In genomic region chr15:63041402-63041977, GRCh38 we compare ENCODE assay signal across 10 cellular contexts. TPM values are rescaled to one million over a fixed set of nuclear protein-coding genes. Genes with fewer than 3 reads are reported as not detected.
DNase-seq lines count a peak whose midpoint lies in the region; ATAC-seq, FAIRE-seq and TF ChIP-seq lines count a peak whose summit lies in the region.
"Had no signal": no experiment of that assay in that cellular context is flagged by ENCODE, and none has a peak within 500 bp of the region (broad histone marks: within the 10 kb centered on the region; RNA-seq: fewer than 3 reads in every experiment).

No MANE protein-coding gene starts in this region.

- H3K4me3 Mint-ChIP-seq in T-helper 2 cell treated with Interferon-gamma antibody and Interleukin-4, amounts not matched to agents 5 μg/mL and 100 μg/mL, for 36 hours: peak overlapping the region; percentile 12
- H3K4me3 Mint-ChIP-seq in central memory CD8-positive, alpha-beta T cell: peak overlapping the region; percentile 43
- peak overlapping the region; percentile 54 for H3K4me3 Mint-ChIP-seq in memory B cell
- H3K4me3 Mint-ChIP-seq: activated CD8-positive, alpha-beta memory T cell treated with anti-CD3 and anti-CD28 coated beads, Interleukin-2, amount 10 ng/mL, durations not matched to agents 7 days and 5 days had no signal

- TF ChIP-seq POLR2A in suprapubic skin (IDR thresholded peaks at IDR 0.05) (no peak), GM12892 (IDR thresholded peaks at IDR 0.05; ENCODE audit: low read depth, low read length) (no peak)

- H3K9me3 ChIP-seq in suprapubic skin: no peaks in the 10 kb centered on the region

- TF ChIP-seq EP300 in suprapubic skin (IDR thresholded peaks at IDR 0.05): no peak

- H3K27me3 ChIP-seq in suprapubic skin: peaks cover 40% of the 10 kb centered on the region
- H3K27me3 ChIP-seq: foreskin keratinocyte had no signal

- no peak overlapping the region for H3K27ac Mint-ChIP-seq in T-helper 2 cell treated with Interferon-gamma antibody and Interleukin-4, amounts not matched to agents 5 μg/mL and 100 μg/mL, for 36 hours
- H3K27ac Mint-ChIP-seq in central memory CD8-positive, alpha-beta T cell (ENCODE audit: low read depth): no peak overlapping the region
- no peak overlapping the region for H3K27ac Mint-ChIP-seq in memory B cell
- H3K27ac Mint-ChIP-seq: activated CD8-positive, alpha-beta memory T cell treated with anti-CD3 and anti-CD28 coated beads, Interleukin-2, amount 10 ng/mL, durations not matched to agents 7 days and 5 days had no signal

- peak overlapping the region; percentile 97 for H3K4me3 ChIP-seq in suprapubic skin

- peak overlapping the region; percentile 81 for H3K27ac ChIP-seq in suprapubic skin

- H3K9me3 Mint-ChIP-seq in T-helper 2 cell treated with Interferon-gamma antibody and Interleukin-4, amounts not matched to agents 5 μg/mL and 100 μg/mL, for 36 hours: no peaks in the 10 kb centered on the region
- H3K9me3 Mint-ChIP-seq in central memory CD8-positive, alpha-beta T cell: no peaks in the 10 kb centered on the region
- H3K9me3 Mint-ChIP-seq in memory B cell: no peaks in the 10 kb centered on the region

- peaks cover 47% of the 10 kb centered on the region for H3K4me1 ChIP-seq in suprapubic skin

- no peaks in the 10 kb centered on the region for H3K36me3 ChIP-seq in suprapubic skin

- no peak for TF ChIP-seq CTCF in suprapubic skin (IDR thresholded peaks at IDR 0.05)

- DNase-seq in T-helper 2 cell treated with Interferon-gamma antibody and Interleukin-4, amounts not matched to agents 5 μg/mL and 100 μg/mL, for 36 hours (ENCODE audit: low spot score): no peak
- DNase-seq in T-helper 2 cell (no peak), memory B cell (ENCODE audit: low spot score in 2 of 2) (no peak), suprapubic skin (ENCODE audit: low spot score in 2 of 2) (no peak), kidney tubule cell (ENCODE audit: low spot score) (no peak), GM12892 (ENCODE audit: insufficient read length) (no peak), NCI-H1436 treated with DMSO at 0.1 percent for 48 hours (lab: John Stamatoyannopoulos, UW) (no peak)
- DNase-seq in central memory CD8-positive, alpha-beta T cell (ENCODE audit: low spot score in 2 of 2): no peak
- DNase-seq: activated CD8-positive, alpha-beta memory T cell treated with anti-CD3 and anti-CD28 coated beads, Interleukin-2, amount 10 ng/mL, durations not matched to agents 7 days and 5 days had no signal

- peaks cover 4% of the 10 kb centered on the region for H3K4me1 Mint-ChIP-seq in T-helper 2 cell treated with Interferon-gamma antibody and Interleukin-4, amounts not matched to agents 5 μg/mL and 100 μg/mL, for 36 hours (ENCODE audit: low read depth)
- H3K4me1 Mint-ChIP-seq in central memory CD8-positive, alpha-beta T cell: peaks cover 8% of the 10 kb centered on the region
- H3K4me1 Mint-ChIP-seq in memory B cell: peaks cover 11% of the 10 kb centered on the region

- FAIRE-seq in GM12892 (lab: Jason Lieb, UNC): no peak

- H3K36me3 Mint-ChIP-seq in T-helper 2 cell treated with Interferon-gamma antibody and Interleukin-4, amounts not matched to agents 5 μg/mL and 100 μg/mL, for 36 hours (ENCODE audit: low read depth): no peaks in the 10 kb centered on the region
- H3K36me3 Mint-ChIP-seq in central memory CD8-positive, alpha-beta T cell (ENCODE audit: insufficient read depth): peaks cover 3% of the 10 kb centered on the region
- peaks cover 2% of the 10 kb centered on the region for H3K36me3 Mint-ChIP-seq in memory B cell
- H3K36me3 Mint-ChIP-seq: activated CD8-positive, alpha-beta memory T cell treated with anti-CD3 and anti-CD28 coated beads, Interleukin-2, amount 10 ng/mL, durations not matched to agents 7 days and 5 days had no signal

- ATAC-seq in central memory CD8-positive, alpha-beta T cell (replicated peaks; ENCODE audit: extremely low read depth, poor library complexity, severe bottlenecking): no peak
- no peak for ATAC-seq in memory B cell (ENCODE audit: low read depth)

- peaks cover 78% of the 10 kb centered on the region for H3K27me3 Mint-ChIP-seq in T-helper 2 cell treated with Interferon-gamma antibody and Interleukin-4, amounts not matched to agents 5 μg/mL and 100 μg/mL, for 36 hours (ENCODE audit: low read depth)
- H3K27me3 Mint-ChIP-seq in central memory CD8-positive, alpha-beta T cell: peaks cover 71% of the 10 kb centered on the region
- H3K27me3 Mint-ChIP-seq in memory B cell: peaks cover 32% of the 10 kb centered on the region

- WGBS in suprapubic skin: 65% methylated on average over 14 of the region's 14 CpGs

RNA-seq across cellular contexts. Expression of gene TPM1, which starts 1.1 kb away (rescaled TPM):
- 100 to 1,000 TPM in 3 of 4 donors, 10 to 100 TPM in 1; 85.4 to 182 (median 127) TPM for total RNA-seq in suprapubic skin
- polyA plus RNA-seq in GM12892 (2012; ENCODE audit: missing spikeins): 1.4 TPM
